Comparison of ENCODE assay signal across 8 cellular contexts in the genomic region with DNA sequence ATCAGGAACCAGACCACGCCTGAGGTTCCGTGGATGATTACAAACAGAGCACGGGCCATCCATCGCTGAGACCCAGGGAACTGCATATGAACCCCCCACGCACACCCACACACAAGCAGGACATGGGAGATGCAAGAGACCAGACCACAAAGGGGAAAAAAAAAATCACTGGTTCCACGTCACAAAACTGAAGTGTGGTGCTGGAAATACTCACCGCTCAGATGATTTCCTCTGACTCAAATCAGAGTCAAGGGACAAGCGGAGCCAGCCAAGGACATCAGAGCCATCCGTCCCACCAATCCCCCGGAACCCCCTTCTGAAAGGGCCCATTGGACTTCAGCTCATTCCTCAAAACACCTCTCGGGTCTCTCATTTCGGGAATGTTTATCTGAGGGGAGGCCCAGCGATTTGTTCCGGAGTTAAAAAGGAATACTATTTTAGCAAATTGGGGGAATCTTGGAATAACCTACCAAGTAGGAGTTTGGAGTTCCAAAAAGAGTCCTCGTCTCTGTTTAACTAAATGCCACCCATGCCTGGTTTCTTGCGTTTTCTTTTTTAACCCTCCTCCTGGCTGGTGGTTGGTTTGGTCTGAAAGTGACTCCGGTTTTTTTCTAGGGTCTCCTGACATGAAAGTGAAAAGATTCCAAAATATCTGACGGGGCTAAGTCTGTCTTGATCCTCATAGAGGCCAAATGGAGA. TPM values are rescaled to one million over a fixed set of nuclear protein-coding genes. Genes with fewer than 3 reads are reported as not detected.
DNase-seq lines count a peak whose midpoint lies in the region; ATAC-seq and TF ChIP-seq lines count a peak whose summit lies in the region.

No MANE protein-coding gene starts in this region.

- ATAC-seq in GM21825 (IDR thresholded peaks at IDR 0.05; ENCODE audit: unreplicated experiment) (peak; percentile 45), left lobe of liver (peak; percentile 55), upper lobe of left lung (ENCODE audit: low FRiP score in 2 of 2) (peak; percentile 55 to 81)

- peaks cover 4 to 17% (median 9%) of the 10 kb centered on the region in 4 donors for H3K4me1 ChIP-seq in upper lobe of left lung

- H3K9me3 ChIP-seq in upper lobe of left lung (no peaks in the 10 kb centered on the region), WERI-Rb-1 (ENCODE audit: severe bottlenecking) (no peaks in the 10 kb centered on the region)

- H3K27ac Mint-ChIP-seq in activated CD4-positive, alpha-beta T cell treated with anti-CD3 and anti-CD28 coated beads, Interleukin-2, amount 10 ng/mL, durations not matched to agents 24 days and 14 days = peak overlapping the region; percentile 71

- H3K27ac ChIP-seq in upper lobe of left lung = peak overlapping the region; percentile 12 to 73 (median 32)
- H3K27ac ChIP-seq in WERI-Rb-1 = no peak overlapping the region

- H3K27me3 ChIP-seq in upper lobe of left lung (no peaks in the 10 kb centered on the region), H7 (ENCODE audit: control insufficient read depth, insufficient read depth, low read length) (no peaks in the 10 kb centered on the region), WERI-Rb-1 (ENCODE audit: insufficient read depth, low read depth, severe bottlenecking) (no peaks in the 10 kb centered on the region)

- H3K4me3 ChIP-seq in GM12865 (ENCODE audit: low read depth, low read length) = peak overlapping the region; percentile 71
- no peak overlapping the region for H3K4me3 ChIP-seq in upper lobe of left lung
- H3K4me3 ChIP-seq in H7 (ENCODE audit: insufficient read depth, low read depth, low read length) = no peak overlapping the region
- no peak overlapping the region for H3K4me3 ChIP-seq in WERI-Rb-1 (ENCODE audit: low read depth, low read length)

- no peaks in the 10 kb centered on the region for H3K36me3 Mint-ChIP-seq in activated CD4-positive, alpha-beta T cell treated with anti-CD3 and anti-CD28 coated beads, Interleukin-2, amount 10 ng/mL, durations not matched to agents 24 days and 14 days (ENCODE audit: low read depth)

- intact Hi-C loops in activated CD4-positive, alpha-beta T cell treated with anti-CD3 and anti-CD28 coated beads, Interleukin-2, amount 10 ng/mL, durations not matched to agents 24 days and 14 days (cut with micrococcal nuclease) = no loop called here

- H3K27me3 Mint-ChIP-seq in activated CD4-positive, alpha-beta T cell treated with anti-CD3 and anti-CD28 coated beads, Interleukin-2, amount 10 ng/mL, durations not matched to agents 24 days and 14 days = no peaks in the 10 kb centered on the region

- H3K4me1 Mint-ChIP-seq in activated CD4-positive, alpha-beta T cell treated with anti-CD3 and anti-CD28 coated beads, Interleukin-2, amount 10 ng/mL, durations not matched to agents 24 days and 14 days = peaks cover 18% of the 10 kb centered on the region

- peak; percentile 90 for DNase-seq in GM12865 (ENCODE audit: low read depth)
- peak; percentile 58 for DNase-seq in activated CD4-positive, alpha-beta T cell treated with anti-CD3 and anti-CD28 coated beads, Interleukin-2, amount 10 ng/mL, durations not matched to agents 24 days and 14 days
- no peak for DNase-seq in left lobe of liver (ENCODE audit: low spot score)
- DNase-seq in upper lobe of left lung = peak in 1 of 2 donors; percentile 39
- no peak for DNase-seq in H7
- DNase-seq in WERI-Rb-1 = no peak
- no peak for DNase-seq in middle frontal gyrus (ENCODE audit: extremely low spot score, low spot score)

- TF ChIP-seq CTCF in GM12865 (IDR thresholded peaks at IDR 0.05; ENCODE audit: insufficient read depth, low read depth, low read length, missing control alignments) (no peak), upper lobe of left lung (IDR thresholded peaks at IDR 0.05) (no peak), WERI-Rb-1 (IDR thresholded peaks at IDR 0.05; ENCODE audit: low read depth, low read length) (no peak)

- H3K4me3 Mint-ChIP-seq in activated CD4-positive, alpha-beta T cell treated with anti-CD3 and anti-CD28 coated beads, Interleukin-2, amount 10 ng/mL, durations not matched to agents 24 days and 14 days = no peak overlapping the region

- no peaks in the 10 kb centered on the region for H3K9me3 Mint-ChIP-seq in activated CD4-positive, alpha-beta T cell treated with anti-CD3 and anti-CD28 coated beads, Interleukin-2, amount 10 ng/mL, durations not matched to agents 24 days and 14 days

- no peak for TF ChIP-seq POLR2A in upper lobe of left lung (IDR thresholded peaks at IDR 0.05)

- no peaks in the 10 kb centered on the region for H3K36me3 ChIP-seq in upper lobe of left lung
- no peaks in the 10 kb centered on the region for H3K36me3 ChIP-seq in H7 (replicated peaks; ENCODE audit: control insufficient read depth, insufficient read depth, low read length)
- no peaks in the 10 kb centered on the region for H3K36me3 ChIP-seq in WERI-Rb-1

- WGBS in upper lobe of left lung, 2 donors = 62 to 73% methylated on average over 14 to 18 of the region's 18 CpGs

- TF ChIP-seq EP300 in upper lobe of left lung (IDR thresholded peaks at IDR 0.05) = peak in 1 of 4 donors; percentile 4

RNA-seq across cellular contexts. Expression of gene SNX8, which starts 15.0 kb away (rescaled TPM):
- total RNA-seq in activated CD4-positive, alpha-beta T cell treated with anti-CD3 and anti-CD28 coated beads, Interleukin-2, amount 10 ng/mL, durations not matched to agents 24 days and 14 days = 42.2 and 42.4 TPM in 2 replicates
- total RNA-seq in left lobe of liver (12.2 TPM), upper lobe of left lung (10 to 100 TPM; 16.0 to 74.3 (median 41.2) TPM)
- 23.2 and 28.2 TPM in 2 replicates for total RNA-seq in H7 (2014; rRNA removed; shearing (Covaris generic))

RNA-seq across cellular contexts. Expression of gene EIF3B, which starts 55.3 kb away (rescaled TPM):
- 284 TPM in 2 replicates for total RNA-seq in activated CD4-positive, alpha-beta T cell treated with anti-CD3 and anti-CD28 coated beads, Interleukin-2, amount 10 ng/mL, durations not matched to agents 24 days and 14 days
- total RNA-seq in left lobe of liver (62.6 TPM), upper lobe of left lung (100 to 1,000 TPM; 110 to 129 (median 117) TPM)
- 314 and 319 TPM in 2 replicates for total RNA-seq in H7 (2014; rRNA removed; shearing (Covaris generic))

RNA-seq across cellular contexts. Expression of gene NUDT1, which starts 57.3 kb away (rescaled TPM):
- total RNA-seq in activated CD4-positive, alpha-beta T cell treated with anti-CD3 and anti-CD28 coated beads, Interleukin-2, amount 10 ng/mL, durations not matched to agents 24 days and 14 days = 69.9 and 81.6 TPM in 2 replicates
- total RNA-seq in left lobe of liver = 2.2 TPM
- 10 to 100 TPM in 5 of 6 donors, 1 to 10 TPM in 1; 6.3 to 23.2 (median 13.9) TPM for total RNA-seq in upper lobe of left lung
- 101 and 117 TPM in 2 replicates for total RNA-seq in H7 (2014; rRNA removed; shearing (Covaris generic))

RNA-seq across cellular contexts. Expression of gene MRM2, which starts 57.3 kb away (rescaled TPM):
- total RNA-seq in activated CD4-positive, alpha-beta T cell treated with anti-CD3 and anti-CD28 coated beads, Interleukin-2, amount 10 ng/mL, durations not matched to agents 24 days and 14 days = 47.2 and 47.9 TPM in 2 replicates
- 12.2 TPM for total RNA-seq in left lobe of liver
- total RNA-seq in upper lobe of left lung = 10 to 100 TPM in 5 of 6 donors, 1 to 10 TPM in 1; 9.4 to 27.0 (median 23.0) TPM
- total RNA-seq in H7 (2014; rRNA removed; shearing (Covaris generic)) = 25.8 and 32.6 TPM in 2 replicates

Comparison
In these comparisons a context has a peak if more than half of its experiments do, and no peak if none do; other contexts are left out.
1. DNase-seq: peak in GM12865 (single experiment) and activated CD4-positive, alpha-beta T cell treated with anti-CD3 and anti-CD28 coated beads, Interleukin-2, amount 10 ng/mL, durations not matched to agents 24 days and 14 days (single experiment); none in left lobe of liver (single experiment), H7 (single experiment), WERI-Rb-1 (single experiment) and middle frontal gyrus (single experiment).
2. Peak in every context shown above with its lines, with median percentiles within 50 percentile points of each other: ATAC-seq.